ENCODE assay signal across 8 cellular contexts in genomic region chr11:44911031-44911814, GRCh38. TPM values are rescaled to one million over a fixed set of nuclear protein-coding genes. Genes with fewer than 3 reads are reported as not detected.
DNase-seq lines count a peak whose midpoint lies in the region; ATAC-seq, FAIRE-seq and TF ChIP-seq lines count a peak whose summit lies in the region.

No MANE protein-coding gene starts in this region.

- no peaks in the 10 kb centered on the region for H3K36me3 ChIP-seq in HepG2 (replicated peaks in 1 of 2; ENCODE audit: control insufficient read depth in 1 of 2, insufficient read depth in 2 of 2, low read length in 2 of 2)

- H3K27ac ChIP-seq in coronary artery (no peak overlapping the region), HepG2 (ENCODE audit: extremely low read length, insufficient read depth, low read length) (no peak overlapping the region)

- H3K79me2 ChIP-seq in HepG2 (ENCODE audit: insufficient read depth, low read length), result no peaks in the 10 kb centered on the region

- H3K4me3 ChIP-seq in coronary artery, result peak overlapping the region; percentile 17
- H3K4me3 ChIP-seq in HepG2 (replicated peaks in 1 of 3; ENCODE audit: insufficient read depth in 1 of 3, low read depth in 2 of 3, low read length in 3 of 3), result no peak overlapping the region

- no peaks in the 10 kb centered on the region for H4K20me1 ChIP-seq in HepG2 (ENCODE audit: insufficient read depth, low read length)

- POLR2A ChIA-PET in HepG2 (lab: Yijun Ruan, JAX), result no interaction called here

- FAIRE-seq in HepG2 (lab: Jason Lieb, UNC), result peak; percentile 42

- ATAC-seq in HG03378 (IDR thresholded peaks at IDR 0.05; ENCODE audit: unreplicated experiment), result peak; percentile 61
- peak; percentile 86 for ATAC-seq in HepG2
- ATAC-seq in HG02623 (IDR thresholded peaks at IDR 0.05; ENCODE audit: unreplicated experiment), result no peak

- H3K9me3 ChIP-seq in HepG2 (ENCODE audit: low read length), result no peaks in the 10 kb centered on the region

- no peak overlapping the region for H3K9ac ChIP-seq in HepG2 (ENCODE audit: insufficient read depth, low read depth, low read length)

- TF ChIP-seq EP300 in HepG2 (IDR thresholded peaks at IDR 0.05; ENCODE audit: low read depth in 2 of 2, low read length in 2 of 2) (no peak), HepG2 (CRISPR knock-in tag; IDR thresholded peaks at IDR 0.05; ENCODE audit: borderline replicate concordance) (no peak)

- H3K4me2 ChIP-seq in HepG2 (ENCODE audit: low read depth, low read length), result no peak overlapping the region

- H3K4me1 ChIP-seq in HepG2 (ENCODE audit: insufficient read depth, low read length), result no peaks in the 10 kb centered on the region

- intact Hi-C loops in HepG2 (cut with micrococcal nuclease; ENCODE audit: unreplicated experiment), result loop anchor here (1.0 to 5.0 kb wide), 2 partner anchors 184 to 290 kb away; partner anchors contain the start of gene TSPAN18

- peak; percentile 54 for TF ChIP-seq CTCF in coronary artery (IDR thresholded peaks at IDR 0.05)
- TF ChIP-seq CTCF in HepG2 (CRISPR knock-in tag; IDR thresholded peaks at IDR 0.05), result peak; percentile 70

- TF ChIP-seq RAD21 in HepG2 (CRISPR knock-in tag; IDR thresholded peaks at IDR 0.05), result peak; percentile 33; the same call in 1 of the 2 replicates

- CTCF ChIA-PET in HepG2 (lab: Yijun Ruan, JAX; ENCODE audit: low intra/inter-chr PET ratio, low total read pairs), result interaction anchor here (1.2 to 2.9 kb wide), 3 partner anchors 183 to 294 kb away, joined by 3 to 23 read pairs (median 4); no protein-coding TSS in a partner anchor

- no TSS peak for BruUV-seq in HepG2 (replicated peaks; lab: Mats Ljungman, UMichigan)

- TF ChIP-seq POLR2A in HepG2 (IDR thresholded peaks at IDR 0.05; ENCODE audit: insufficient read depth in 1 of 2, low read depth in 2 of 2, low read length in 2 of 2), result no peak

- in situ Hi-C loops in HepG2 (cut with HindIII; ENCODE audit: extremely low pct_ligation_motif_present, low pct_unique_long_range_greater_than_20kb), result loop anchor here (5.0 kb wide), 1 partner anchor 289 kb away; no protein-coding TSS in a partner anchor

- 15% methylated on average over 18 of the region's 24 CpGs for WGBS in HepG2 (ENCODE audit: low lambda C conversion rate)

- no peak overlapping the region for H2AFZ ChIP-seq in HepG2 (ENCODE audit: low read length)

- DNase-seq in ELR (ENCODE audit: low read depth) (peak; percentile 82), NCI-H524 (lab: John Stamatoyannopoulos, UW) (peak; percentile 74 to 88), coronary artery (ENCODE audit: low spot score) (peak; percentile 83), HepG2 (ENCODE audit: low spot score) (peak; percentile 61)
- peak; percentile 93 for DNase-seq in activated CD4-positive, alpha-beta T cell treated with anti-CD3 and anti-CD28 coated beads for 48 hours
- peak; percentile 68 to 78 for DNase-seq in stimulated activated CD4-positive, alpha-beta T cell treated with anti-CD3 and anti-CD28 coated beads, Interleukin-4, amount 100 ng/mL, for 4 hours

- peaks cover 0 to 29% of the 10 kb centered on the region in 2 experiments; a peak in 2 of 5 replicates for H3K27me3 ChIP-seq in HepG2 (ENCODE audit: control insufficient read depth in 1 of 2, insufficient read depth in 2 of 2, low read length in 2 of 2)

TF ChIP-seq in HepG2, 621 proteins besides CTCF, POLR2A, EP300 and RAD21:
- TF ChIP-seq ZNF12 (CRISPR knock-in tag; IDR thresholded peaks at IDR 0.05) (peak; percentile 59; the same call in 1 of the 2 replicates), SMC3 (IDR thresholded peaks at IDR 0.05; ENCODE audit: low read length) (peak; percentile 58; the same call in 1 of the 2 replicates), STAG1 (CRISPR knock-in tag; IDR thresholded peaks at IDR 0.05) (peak; percentile 55), ZSCAN25 (CRISPR knock-in tag; IDR thresholded peaks at IDR 0.05) (no peak)

RNA-seq across cellular contexts. Expression of gene TP53I11, which starts 39.5 kb away (rescaled TPM):
- total RNA-seq in HepG2 (2016; rRNA removed; fragmentation: Illumina TruSeq; extraction: Trizol), result not detected in 2 replicates
- total RNA-seq in HepG2 (2016; cell fraction: cytosol; rRNA removed; fragmentation: Illumina TruSeq; extraction: Trizol; ENCODE audit: low read depth), result not detected in 2 replicates
- total RNA-seq in HepG2 (2016; cell fraction: insoluble cytoplasmic fraction; rRNA removed; fragmentation: Illumina TruSeq; extraction: Trizol), result not detected in 2 replicates
- total RNA-seq in HepG2 (2016; cell fraction: membrane; rRNA removed; fragmentation: Illumina TruSeq; extraction: Trizol), result not detected in 2 replicates
- not detected in 2 replicates for total RNA-seq in HepG2 (2016; cell fraction: nucleus; rRNA removed; fragmentation: Illumina TruSeq; extraction: Trizol)
- polyA plus RNA-seq in HepG2 (2011; rRNA removed), result not detected in 2 replicates
- not detected in 2 replicates for polyA plus RNA-seq in HepG2 (2011; cell fraction: cytosol; rRNA removed)
- polyA plus RNA-seq in HepG2 (2011; cell fraction: nucleus; rRNA removed), result not detected in 2 replicates
- not detected in 2 replicates for polyA plus RNA-seq in HepG2 (2012)
- polyA plus RNA-seq in HepG2 (2016; cell fraction: cytosol; fragmentation: Illumina TruSeq; extraction: Trizol; ENCODE audit: low read depth), result not detected in 2 replicates
- not detected in 2 replicates for polyA plus RNA-seq in HepG2 (2016; cell fraction: insoluble cytoplasmic fraction; fragmentation: Illumina TruSeq; extraction: Trizol; ENCODE audit: low read depth)
- not detected in 2 replicates for polyA plus RNA-seq in HepG2 (2016; cell fraction: membrane; fragmentation: Illumina TruSeq; extraction: Trizol; ENCODE audit: low read depth)
- not detected in 2 replicates for polyA plus RNA-seq in HepG2 (2016; cell fraction: nucleus; fragmentation: Illumina TruSeq; extraction: Trizol; ENCODE audit: insufficient read depth, low read depth)
- 1.0 TPM in 1 of 2 replicates, not detected in the other for polyA minus RNA-seq in HepG2 (2011; rRNA and poly(A)+ RNA removed; ENCODE audit: low replicate concordance)
- polyA minus RNA-seq in HepG2 (2011; cell fraction: cytosol; rRNA and poly(A)+ RNA removed), result not detected in 2 replicates
- polyA minus RNA-seq in HepG2 (2011; cell fraction: nucleus; rRNA and poly(A)+ RNA removed), result not detected in 2 replicates
